ENCODE assay signal across 22 cellular contexts in genomic region chr12:82801951-82802610, GRCh38.
"Had no signal": no experiment of that assay in that cellular context is flagged by ENCODE, and none has a peak within 500 bp of the region (broad histone marks: within the 10 kb centered on the region; RNA-seq: fewer than 3 reads in every experiment).

No MANE protein-coding gene starts in this region.

- FAIRE-seq: colon, endothelial cell of umbilical vein, frontal cortex had no signal

- H3K4me1 Mint-ChIP-seq: immature natural killer cell had no signal

- H3K4me1 ChIP-seq: esophagus muscularis mucosa, gastroesophageal sphincter, heart left ventricle, left lung, lower lobe of right lung had no signal

- H3K9me3 ChIP-seq: esophagus muscularis mucosa, gastroesophageal sphincter, heart left ventricle, left lung, lower lobe of right lung had no signal

- H3K27me3 ChIP-seq: dorsolateral prefrontal cortex, esophagus muscularis mucosa, foreskin keratinocyte, gastroesophageal sphincter, heart left ventricle, hepatocyte, left lung had no signal

- H3K4me3 ChIP-seq: coronary artery, dorsolateral prefrontal cortex, esophagus muscularis mucosa, gastroesophageal sphincter, heart left ventricle, hepatocyte, left lung, lower lobe of right lung had no signal

- DNase-seq: dermis blood vessel endothelial cell; dorsolateral prefrontal cortex; effector CD4-positive, alpha-beta T cell; effector memory CD4-positive, alpha-beta T cell; foreskin keratinocyte; heart left ventricle; hypothalamus; immature natural killer cell; islet precursor cell; left cardiac atrium; left lung; left ventricle myocardium superior; lower lobe of right lung; mesenchymal stem cell; midbrain had no signal

- H3K4me3 Mint-ChIP-seq: immature natural killer cell had no signal

- H3K27ac Mint-ChIP-seq: immature natural killer cell had no signal

- H3K27ac ChIP-seq: coronary artery, esophagus muscularis mucosa, foreskin keratinocyte, gastroesophageal sphincter, heart left ventricle, hepatocyte, left lung, lower lobe of right lung had no signal

- H3K36me3 ChIP-seq: esophagus muscularis mucosa, gastroesophageal sphincter, heart left ventricle, left lung, lower lobe of right lung had no signal

- H3K79me2 ChIP-seq: hepatocyte had no signal

- H3K4me2 ChIP-seq: hepatocyte had no signal

- H2AFZ ChIP-seq: hepatocyte had no signal

- ATAC-seq: foreskin keratinocyte, gastroesophageal sphincter, heart left ventricle, left cardiac atrium, left lung, left ventricle myocardium superior, lower lobe of right lung had no signal
